Comparison of ENCODE assay signal across 20 cellular contexts in genomic region chr1:236997361-236997760, GRCh38. TPM values are rescaled to one million over a fixed set of nuclear protein-coding genes. Genes with fewer than 3 reads are reported as not detected.
"Had no signal": no experiment of that assay in that cellular context is flagged by ENCODE, and none has a peak within 500 bp of the region (broad histone marks: within the 10 kb centered on the region; RNA-seq: fewer than 3 reads in every experiment).

No MANE protein-coding gene starts in this region.

- H3K27me3 ChIP-seq: right lobe of liver, testis had no signal

- ATAC-seq: activated CD8-positive, alpha-beta T cell treated with anti-CD3 and anti-CD28 coated beads for 36 hours; activated naive CD8-positive, alpha-beta T cell treated with anti-CD3 and anti-CD28 coated beads, Interleukin-2, amount 50 U/mL, for 24 hours; activated T-helper 17 cell treated with anti-CD3 and anti-CD28 coated beads, Interleukin-2, amount 50 U/mL, for 72 hours; esophagus mucosa; right lobe of liver had no signal

- H3K9me3 ChIP-seq: prostate gland, right lobe of liver, testis had no signal

- DNase-seq: activated CD4-positive, alpha-beta T cell treated with anti-CD3 and anti-CD28 coated beads, Interleukin-2, amount 10 ng/mL, durations not matched to agents 24 days and 14 days; activated CD8-positive, alpha-beta T cell treated with anti-CD3 and anti-CD28 coated beads for 36 hours; activated naive CD4-positive, alpha-beta T cell treated with anti-CD3 and anti-CD28 coated beads for 36 hours; activated naive CD8-positive, alpha-beta T cell treated with anti-CD3 and anti-CD28 coated beads, Interleukin-2, amount 50 U/mL, for 24 hours; activated T-cell treated with anti-CD3 and anti-CD28 coated beads, Interleukin-2, amount 50 U/mL, for 1 hour; anterior cingulate cortex; effector CD8-positive, alpha-beta T cell; mammary epithelial cell; right lobe of liver; stimulated activated CD4-positive, alpha-beta T cell treated with anti-CD3 and anti-CD28 coated beads, Interleukin-4, amount 100 ng/mL, for 24 hours; T1000; testis had no signal

- H3K4me1 ChIP-seq: prostate gland, right lobe of liver, testis had no signal

- H3K36me3 ChIP-seq: prostate gland, right lobe of liver had no signal

- H3K27ac ChIP-seq: prostate gland, right lobe of liver, testis had no signal

- H3K4me3 ChIP-seq: prostate gland, right lobe of liver, testis had no signal

RNA-seq across cellular contexts. Expression of gene MT1HL1, which starts 6.9 kb away (rescaled TPM):
- total RNA-seq: activated CD4-positive, alpha-beta T cell treated with anti-CD3 and anti-CD28 coated beads, Interleukin-2, amount 10 ng/mL, durations not matched to agents 24 days and 14 days; activated CD8-positive, alpha-beta T cell treated with anti-CD3 and anti-CD28 coated beads for 36 hours; activated naive CD4-positive, alpha-beta T cell treated with anti-CD3 and anti-CD28 coated beads for 36 hours; activated T-helper 17 cell treated with anti-CD3 and anti-CD28 coated beads, Interleukin-2, amount 50 U/mL, for 72 hours; cerebellum; esophagus mucosa; mammary epithelial cell; mononuclear cell; neural crest cell; osteoblast; prostate gland; right lobe of liver; T-helper 1 cell treated with Interleukin-12 subunit alpha and Interleukin-12 subunit beta and Interleukin-4 antibody, amounts not matched to agents 30 ng/mL and 1 ng/mL, for 36 hours; testis had no signal
- polyA plus RNA-seq: mammary epithelial cell had no signal

RNA-seq across cellular contexts. Expression of gene RYR2, which starts 44.6 kb away (rescaled TPM):
- total RNA-seq: activated naive CD4-positive, alpha-beta T cell treated with anti-CD3 and anti-CD28 coated beads for 36 hours; mammary epithelial cell; osteoblast; T-helper 1 cell treated with Interleukin-12 subunit alpha and Interleukin-12 subunit beta and Interleukin-4 antibody, amounts not matched to agents 30 ng/mL and 1 ng/mL, for 36 hours had no signal
